In genomic region chr1:226627050-226627755, GRCh38 we compare ENCODE assay signal across 10 cellular contexts.
A peak's percentile ranks its signal among the peaks of the same experiment; 100 is the strongest.
DNase-seq lines count a peak whose midpoint lies in the region; ATAC-seq and TF ChIP-seq lines count a peak whose summit lies in the region.
"Had no signal": no experiment of that assay in that cellular context is flagged by ENCODE, and none has a peak within 500 bp of the region (broad histone marks: within the 10 kb centered on the region; RNA-seq: fewer than 3 reads in every experiment).

No MANE protein-coding gene starts in this region.

- peaks cover 0 to 2% (median 0%) of the 10 kb centered on the region in 3 donors for H3K9me3 ChIP-seq in gastrocnemius medialis

- no peaks in the 10 kb centered on the region for H3K27me3 ChIP-seq in gastrocnemius medialis

- in situ Hi-C loops in gastrocnemius medialis (cut with MboI; ENCODE audit: low sequenced_read_pairs in 4 of 4) = loop anchor here in 1 of 4 donors (25.0 kb wide), 1 partner anchor 810 kb away; no protein-coding TSS in a partner anchor

- no peak overlapping the region for H3K4me3 ChIP-seq in gastrocnemius medialis

- TF ChIP-seq CTCF in brain (conservative IDR thresholded peaks at IDR 0.05) (no peak), gastrocnemius medialis (IDR thresholded peaks at IDR 0.05 in 4 of 5, conservative IDR thresholded peaks at IDR 0.05 in 1 of 5) (no peak), GM10266 (IDR thresholded peaks at IDR 0.05; ENCODE audit: control insufficient read depth, insufficient read depth, low read depth, missing control alignments) (no peak)

- no peak for DNase-seq in activated CD4-positive, alpha-beta memory T cell treated with anti-CD3 and anti-CD28 coated beads for 36 hours
- no peak for DNase-seq in activated CD4-positive, alpha-beta memory T cell treated with anti-CD3 and anti-CD28 coated beads, Interleukin-2, amount 10 ng/mL, durations not matched to agents 7 days and 5 days
- DNase-seq in DMS53 treated with DMSO at 0.1 percent for 48 hours (lab: John Stamatoyannopoulos, UW; ENCODE audit: unreplicated experiment) (peak; percentile 31), gastrocnemius medialis (peak in 1 of 2 donors; percentile 17), GM10266 (ENCODE audit: extremely low spot score) (no peak), immature natural killer cell (no peak), NOMO-1 treated with DMSO at 0.1 percent for 48 hours (lab: John Stamatoyannopoulos, UW; ENCODE audit: unreplicated experiment) (no peak)

- H3K27ac Mint-ChIP-seq in activated CD4-positive, alpha-beta memory T cell treated with anti-CD3 and anti-CD28 coated beads for 36 hours = peak overlapping the region; percentile 77
- H3K27ac Mint-ChIP-seq in activated CD4-positive, alpha-beta memory T cell treated with anti-CD3 and anti-CD28 coated beads, Interleukin-2, amount 10 ng/mL, durations not matched to agents 7 days and 5 days = no peak overlapping the region
- H3K27ac Mint-ChIP-seq in brain (peak overlapping the region in 3 of 5 experiments; percentile 35 to 93 (median 46)), immature natural killer cell (peak overlapping the region in 2 of 6 donors; percentile 2 to 57)

- peak overlapping the region in 3 of 4 donors; percentile 20 to 38 (median 32) for H3K27ac ChIP-seq in gastrocnemius medialis
- H3K27ac ChIP-seq: epithelial cell of prostate, RWPE1 had no signal

- intact Hi-C loops in activated CD4-positive, alpha-beta memory T cell treated with anti-CD3 and anti-CD28 coated beads for 36 hours (cut with micrococcal nuclease) = loop anchor here (2.0 to 10.0 kb wide), 3 partner anchors 60 to 818 kb away; partner anchors contain the start of gene COQ8A
- intact Hi-C loops in gastrocnemius medialis (cut with DNase I; ENCODE audit: low total_unique reads) = loop anchor here (5.0 kb wide), 1 partner anchor 815 kb away; no protein-coding TSS in a partner anchor

- no peak for TF ChIP-seq POLR2A in gastrocnemius medialis (IDR thresholded peaks at IDR 0.05)

- H3K36me3 Mint-ChIP-seq in activated CD4-positive, alpha-beta memory T cell treated with anti-CD3 and anti-CD28 coated beads for 36 hours = peaks cover 6% of the 10 kb centered on the region
- peaks cover 7% of the 10 kb centered on the region for H3K36me3 Mint-ChIP-seq in activated CD4-positive, alpha-beta memory T cell treated with anti-CD3 and anti-CD28 coated beads, Interleukin-2, amount 10 ng/mL, durations not matched to agents 7 days and 5 days (ENCODE audit: low read depth)
- no peaks in the 10 kb centered on the region for H3K36me3 Mint-ChIP-seq in brain
- peaks cover 0 to 15% (median 0%) of the 10 kb centered on the region in 3 donors for H3K36me3 Mint-ChIP-seq in immature natural killer cell

- peaks cover 26% of the 10 kb centered on the region for H3K4me1 Mint-ChIP-seq in activated CD4-positive, alpha-beta memory T cell treated with anti-CD3 and anti-CD28 coated beads for 36 hours (ENCODE audit: low read depth)
- peaks cover 18% of the 10 kb centered on the region for H3K4me1 Mint-ChIP-seq in activated CD4-positive, alpha-beta memory T cell treated with anti-CD3 and anti-CD28 coated beads, Interleukin-2, amount 10 ng/mL, durations not matched to agents 7 days and 5 days
- peaks cover 44% of the 10 kb centered on the region for H3K4me1 Mint-ChIP-seq in brain
- peaks cover 12% of the 10 kb centered on the region in 2 donors for H3K4me1 Mint-ChIP-seq in immature natural killer cell

- CTCF ChIA-PET in activated CD4-positive, alpha-beta memory T cell treated with anti-CD3 and anti-CD28 coated beads for 36 hours (lab: Charles Lee) = interaction anchor here (0.6 to 4.1 kb wide), 33 partner anchors 8 to 821 kb away, joined by 3 to 46 read pairs (median 4); partner anchors contain the start of gene PSEN2
- CTCF ChIA-PET in activated CD4-positive, alpha-beta memory T cell treated with anti-CD3 and anti-CD28 coated beads, Interleukin-2, amount 10 ng/mL, durations not matched to agents 7 days and 5 days (lab: Charles Lee) = interaction anchor here (1.0 to 2.3 kb wide), 26 partner anchors 8 to 1139 kb away, joined by 3 to 45 read pairs (median 4); partner anchors contain the start of genes ITPKB and STUM

- peaks cover 1% of the 10 kb centered on the region for H3K27me3 Mint-ChIP-seq in activated CD4-positive, alpha-beta memory T cell treated with anti-CD3 and anti-CD28 coated beads for 36 hours
- H3K27me3 Mint-ChIP-seq in activated CD4-positive, alpha-beta memory T cell treated with anti-CD3 and anti-CD28 coated beads, Interleukin-2, amount 10 ng/mL, durations not matched to agents 7 days and 5 days = peaks cover 3% of the 10 kb centered on the region
- H3K27me3 Mint-ChIP-seq in brain = peaks cover 2% of the 10 kb centered on the region
- H3K27me3 Mint-ChIP-seq in immature natural killer cell (ENCODE audit: low read depth in 3 of 3) = peaks cover 0 to 15% (median 13%) of the 10 kb centered on the region in 3 donors

- H3K9me3 Mint-ChIP-seq in activated CD4-positive, alpha-beta memory T cell treated with anti-CD3 and anti-CD28 coated beads for 36 hours = peaks cover 7% of the 10 kb centered on the region
- H3K9me3 Mint-ChIP-seq in activated CD4-positive, alpha-beta memory T cell treated with anti-CD3 and anti-CD28 coated beads, Interleukin-2, amount 10 ng/mL, durations not matched to agents 7 days and 5 days = no peaks in the 10 kb centered on the region
- H3K9me3 Mint-ChIP-seq in brain = peaks cover 0 to 16% (median 2%) of the 10 kb centered on the region in 5 experiments
- no peaks in the 10 kb centered on the region for H3K9me3 Mint-ChIP-seq in immature natural killer cell

- POLR2A ChIA-PET in activated CD4-positive, alpha-beta memory T cell treated with anti-CD3 and anti-CD28 coated beads for 36 hours (lab: Charles Lee) = interaction anchor here (0.7 kb wide), 1 partner anchor 199 kb away, joined by 3 read pairs; no protein-coding TSS in a partner anchor
- POLR2A ChIA-PET in activated CD4-positive, alpha-beta memory T cell treated with anti-CD3 and anti-CD28 coated beads, Interleukin-2, amount 10 ng/mL, durations not matched to agents 7 days and 5 days (lab: Charles Lee) = interaction anchor here (1.0 to 1.6 kb wide), 4 partner anchors 76 to 312 kb away, joined by 3 to 9 read pairs (median 4); no protein-coding TSS in a partner anchor

- no peak overlapping the region for H3K4me3 Mint-ChIP-seq in activated CD4-positive, alpha-beta memory T cell treated with anti-CD3 and anti-CD28 coated beads for 36 hours
- no peak overlapping the region for H3K4me3 Mint-ChIP-seq in activated CD4-positive, alpha-beta memory T cell treated with anti-CD3 and anti-CD28 coated beads, Interleukin-2, amount 10 ng/mL, durations not matched to agents 7 days and 5 days
- no peak overlapping the region for H3K4me3 Mint-ChIP-seq in brain
- H3K4me3 Mint-ChIP-seq in immature natural killer cell = peak overlapping the region in 1 of 5 donors; percentile 81

- peak in 1 of 2 donors; percentile 24 for ATAC-seq in gastrocnemius medialis

- no peaks in the 10 kb centered on the region for H3K36me3 ChIP-seq in gastrocnemius medialis

- peaks cover 0 to 11% of the 10 kb centered on the region in 2 donors for H3K4me1 ChIP-seq in gastrocnemius medialis
